8 cellular contexts compared by ENCODE assay signal in the genomic region with DNA sequence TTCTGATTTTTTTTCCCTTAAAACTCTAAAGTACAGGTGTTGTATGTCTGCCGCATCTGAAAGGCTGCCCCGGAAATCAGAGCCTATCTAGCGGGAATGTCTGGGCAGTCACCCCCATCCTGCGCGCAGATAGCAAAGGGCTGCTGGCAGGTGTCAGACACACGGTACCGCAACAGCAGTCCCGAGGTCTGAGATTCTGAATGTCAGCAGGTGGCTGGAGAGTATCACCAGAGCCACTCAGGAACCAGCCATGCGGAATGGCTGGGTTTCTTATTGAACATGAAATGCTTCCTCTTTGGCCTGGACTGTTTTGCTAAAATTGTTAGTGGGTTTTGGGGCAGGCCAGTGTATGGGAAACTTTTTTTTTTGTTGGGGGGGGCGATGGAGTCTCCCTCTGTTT. TPM values are rescaled to one million over a fixed set of nuclear protein-coding genes. Genes with fewer than 3 reads are reported as not detected.
DNase-seq lines count a peak whose midpoint lies in the region; ATAC-seq lines count a peak whose summit lies in the region.

No MANE protein-coding gene starts in this region.

- H3K9ac ChIP-seq in subcutaneous abdominal adipose tissue (ENCODE audit: low read length in 5 of 5) = no peak overlapping the region

- peak; percentile 82 for ATAC-seq in HG03159 (IDR thresholded peaks at IDR 0.05; ENCODE audit: unreplicated experiment)
- no peak for ATAC-seq in GM19328 (IDR thresholded peaks at IDR 0.05; ENCODE audit: unreplicated experiment)

- H3K36me3 ChIP-seq in subcutaneous abdominal adipose tissue (ENCODE audit: control insufficient read depth in 5 of 5, insufficient read depth in 5 of 5, low read length in 5 of 5) = peaks cover 0 to 32% (median 31%) of the 10 kb centered on the region in 5 donors

- no peak for DNase-seq in activated CD4-positive, alpha-beta T cell treated with anti-CD3 and anti-CD28 coated beads, Interleukin-2, amount 10 ng/mL, durations not matched to agents 7 days and 5 days
- DNase-seq in activated CD4-positive, alpha-beta T cell treated with anti-CD3 and anti-CD28 coated beads for 48 hours = no peak
- DNase-seq in SKM-1 (lab: John Stamatoyannopoulos, UW; ENCODE audit: unreplicated experiment) (peak; percentile 28), COLO829 (ENCODE audit: low spot score) (no peak), dermis blood vessel endothelial cell (no peak)

- H3K4me1 Mint-ChIP-seq in activated CD4-positive, alpha-beta T cell treated with anti-CD3 and anti-CD28 coated beads, Interleukin-2, amount 10 ng/mL, durations not matched to agents 7 days and 5 days = peaks cover 26% of the 10 kb centered on the region

- POLR2A ChIA-PET in activated CD4-positive, alpha-beta T cell treated with anti-CD3 and anti-CD28 coated beads, Interleukin-2, amount 10 ng/mL, durations not matched to agents 7 days and 5 days (lab: Charles Lee) = interaction anchor here (0.6 kb wide), 1 partner anchor 52 kb away, joined by 4 read pairs; no protein-coding TSS in a partner anchor

- H3K27me3 Mint-ChIP-seq in activated CD4-positive, alpha-beta T cell treated with anti-CD3 and anti-CD28 coated beads, Interleukin-2, amount 10 ng/mL, durations not matched to agents 7 days and 5 days = no peaks in the 10 kb centered on the region

- H3K4me3 Mint-ChIP-seq in activated CD4-positive, alpha-beta T cell treated with anti-CD3 and anti-CD28 coated beads, Interleukin-2, amount 10 ng/mL, durations not matched to agents 7 days and 5 days = no peak overlapping the region

- H3K27ac ChIP-seq in subcutaneous abdominal adipose tissue (ENCODE audit: low read depth, low read length) = peak overlapping the region; percentile 67

- H3K36me3 Mint-ChIP-seq in activated CD4-positive, alpha-beta T cell treated with anti-CD3 and anti-CD28 coated beads, Interleukin-2, amount 10 ng/mL, durations not matched to agents 7 days and 5 days (ENCODE audit: low read depth) = peaks cover 23% of the 10 kb centered on the region

- CTCF ChIA-PET in activated CD4-positive, alpha-beta T cell treated with anti-CD3 and anti-CD28 coated beads, Interleukin-2, amount 10 ng/mL, durations not matched to agents 7 days and 5 days (lab: Charles Lee) = no interaction called here

- peaks cover 2 to 48% (median 21%) of the 10 kb centered on the region in 5 donors for H3K4me1 ChIP-seq in subcutaneous abdominal adipose tissue (ENCODE audit: control insufficient read depth in 5 of 5, insufficient read depth in 5 of 5, low read length in 5 of 5)

- H3K27ac Mint-ChIP-seq in activated CD4-positive, alpha-beta T cell treated with anti-CD3 and anti-CD28 coated beads, Interleukin-2, amount 10 ng/mL, durations not matched to agents 7 days and 5 days = peak overlapping the region; percentile 19

- H3K4me3 ChIP-seq in subcutaneous abdominal adipose tissue (ENCODE audit: low read depth in 1 of 5, low read length in 5 of 5) = no peak overlapping the region

- H3K9me3 Mint-ChIP-seq in activated CD4-positive, alpha-beta T cell treated with anti-CD3 and anti-CD28 coated beads, Interleukin-2, amount 10 ng/mL, durations not matched to agents 7 days and 5 days = no peaks in the 10 kb centered on the region

- no peaks in the 10 kb centered on the region for H3K27me3 ChIP-seq in subcutaneous abdominal adipose tissue (ENCODE audit: control insufficient read depth in 5 of 5, insufficient read depth in 4 of 5, low read length in 5 of 5)

- H3K9me3 ChIP-seq in subcutaneous abdominal adipose tissue (ENCODE audit: control insufficient read depth in 5 of 5, low read length in 5 of 5) = no peaks in the 10 kb centered on the region

RNA-seq across cellular contexts. Expression of gene CERK, which starts 53.3 kb away (rescaled TPM):
- 10 to 100 TPM; 41.8 to 47.1 TPM for total RNA-seq in activated CD4-positive, alpha-beta T cell treated with anti-CD3 and anti-CD28 coated beads, Interleukin-2, amount 10 ng/mL, durations not matched to agents 7 days and 5 days
- 87.8 and 106 TPM in 2 replicates for total RNA-seq in dermis blood vessel endothelial cell
